10 cellular contexts compared by ENCODE assay signal in the genomic region with DNA sequence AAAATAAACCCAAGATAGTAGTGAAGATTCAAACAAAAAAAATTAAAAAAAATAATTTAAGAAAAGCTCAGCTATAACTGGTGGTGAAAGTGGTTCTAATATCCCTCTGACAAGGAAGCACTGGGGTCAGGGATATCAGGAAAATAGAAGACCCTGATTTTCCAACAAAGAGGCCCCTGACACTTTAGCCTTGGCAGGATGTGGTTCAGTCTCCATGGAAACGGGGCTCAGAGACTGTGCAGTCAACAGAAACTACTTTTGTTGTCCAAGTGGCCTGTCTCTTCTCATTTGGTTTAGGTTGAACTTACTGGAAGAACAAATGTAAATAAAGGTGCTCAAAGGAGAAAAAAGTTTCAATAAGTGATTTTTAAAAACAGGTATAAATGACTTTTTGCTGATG. TPM values are rescaled to one million over a fixed set of nuclear protein-coding genes. Genes with fewer than 3 reads are reported as not detected.
A peak's percentile ranks its signal among the peaks of the same experiment; 100 is the strongest.
DNase-seq lines count a peak whose midpoint lies in the region; ATAC-seq and TF ChIP-seq lines count a peak whose summit lies in the region.
"Had no signal": no experiment of that assay in that cellular context is flagged by ENCODE, and none has a peak within 500 bp of the region (broad histone marks: within the 10 kb centered on the region; RNA-seq: fewer than 3 reads in every experiment).

No MANE protein-coding gene starts in this region.

- H3K27ac ChIP-seq in mesodermal cell (ENCODE audit: low read depth, low read length, severe bottlenecking) (peak overlapping the region; percentile 84), ovary (no peak overlapping the region), uterus (peak overlapping the region in 1 of 2 donors; percentile 60)
- H3K27ac ChIP-seq: thoracic aorta had no signal

- H3K4me1 ChIP-seq in mesodermal cell (ENCODE audit: control insufficient read depth, insufficient read depth, low read length, poor library complexity, severe bottlenecking) (peaks cover 25% of the 10 kb centered on the region), ovary (ENCODE audit: insufficient read depth) (no peaks in the 10 kb centered on the region), uterus (no peaks in the 10 kb centered on the region)

- TF ChIP-seq CTCF in ovary (IDR thresholded peaks at IDR 0.05) (no peak), uterus (IDR thresholded peaks at IDR 0.05) (no peak)

- H3K4me3 ChIP-seq in mesodermal cell (ENCODE audit: extremely low read depth, insufficient read depth, low read length, poor library complexity, severe bottlenecking) (no peak overlapping the region), ovary (no peak overlapping the region), uterus (no peak overlapping the region)
- H3K4me3 ChIP-seq: thoracic aorta had no signal

- DNase-seq in EH (ENCODE audit: low read depth) = peak; percentile 59
- DNase-seq in LHCN-M2 (ENCODE audit: low read depth) = peak; percentile 64
- DNase-seq in activated effector memory CD4-positive, alpha-beta T cell treated with anti-CD3 and anti-CD28 coated beads, Interleukin-2, amount 50 U/mL, for 16 hours = peak; percentile 69
- DNase-seq in HUDEP-2 (lab: John Stamatoyannopoulos, UW; ENCODE audit: unreplicated experiment in 76 of 76) = no peak
- DNase-seq in ovary = no peak
- no peak for DNase-seq in uterus

- TF ChIP-seq EP300 in ovary (IDR thresholded peaks at IDR 0.05) = no peak

- 56 to 75% methylated on average over 1 of the region's 1 CpG for WGBS in mesodermal cell (ENCODE audit: insufficient coverage in 2 of 2), 2 experiments
- 20 to 37% (median 23%) methylated on average over 1 of the region's 1 CpG for WGBS in ovary, 3 donors

- ATAC-seq in GM18873 (IDR thresholded peaks at IDR 0.05; ENCODE audit: low FRiP score, unreplicated experiment) = no peak
- ATAC-seq: HCT116 had no signal

- H3K27me3 ChIP-seq in ovary (no peaks in the 10 kb centered on the region), uterus (no peaks in the 10 kb centered on the region)

- TF ChIP-seq POLR2A in ovary (IDR thresholded peaks at IDR 0.05) (no peak), uterus (IDR thresholded peaks at IDR 0.05) (no peak)

- intact Hi-C loops in ovary (cut with DNase I) = no loop called here
- intact Hi-C loops in uterus (cut with DNase I; ENCODE audit: low total_unique reads) = no loop called here

- peaks cover 59% of the 10 kb centered on the region for H3K36me3 ChIP-seq in mesodermal cell (ENCODE audit: control insufficient read depth, insufficient read depth, low read length)
- no peaks in the 10 kb centered on the region for H3K36me3 ChIP-seq in ovary
- no peaks in the 10 kb centered on the region for H3K36me3 ChIP-seq in uterus

- H3K9me3 ChIP-seq in mesodermal cell (ENCODE audit: control insufficient read depth, low read length) (no peaks in the 10 kb centered on the region), ovary (no peaks in the 10 kb centered on the region), uterus (no peaks in the 10 kb centered on the region)
- H3K9me3 ChIP-seq: thoracic aorta had no signal

RNA-seq across cellular contexts. Expression of a gene that starts 27.2 kb away (rescaled TPM):
- total RNA-seq in LHCN-M2 (2014; rRNA removed) (32.6 and 36.6 TPM in 2 replicates), ovary (10 to 100 TPM; 25.5 to 41.7 (median 28.1) TPM), uterus (10 to 100 TPM; 15.9 to 48.2 (median 28.5) TPM)
- polyA plus RNA-seq in LHCN-M2 (2012) = 19.7 TPM
- polyA plus RNA-seq in mesodermal cell (2013, experiment 1 of 2) = 32.5 TPM
- 29.7 TPM for polyA plus RNA-seq in mesodermal cell (2013, experiment 2 of 2)
- 10 to 100 TPM; 25.9 to 38.0 TPM for polyA plus RNA-seq in ovary

RNA-seq across cellular contexts. Expression of a gene that starts 38.0 kb away (rescaled TPM):
- total RNA-seq in LHCN-M2 (2014; rRNA removed) = 7.1 and 9.3 TPM in 2 replicates
- polyA plus RNA-seq in LHCN-M2 (2012) = 5.6 TPM
- polyA plus RNA-seq in mesodermal cell (2013, experiment 1 of 2) = 11.9 TPM
- polyA plus RNA-seq in mesodermal cell (2013, experiment 2 of 2) = 9.7 TPM
- total RNA-seq in ovary = 10 to 100 TPM in 4 of 7 donors, 1 to 10 TPM in 3; 4.5 to 17.4 (median 11.3) TPM
- polyA plus RNA-seq in ovary = 10 to 100 TPM in 1 of 2 donors, 1 to 10 TPM in 1; 9.1 to 12.4 TPM
- 10 to 100 TPM in 2 of 4 donors, 1 to 10 TPM in 2; 2.0 to 12.3 (median 8.8) TPM for total RNA-seq in uterus

RNA-seq across cellular contexts. Expression of a gene that starts 53.4 kb away (rescaled TPM):
- total RNA-seq in LHCN-M2 (2014; rRNA removed) = 137 and 144 TPM in 2 replicates
- 61.4 TPM for polyA plus RNA-seq in LHCN-M2 (2012)
- 187 TPM for polyA plus RNA-seq in mesodermal cell (2013, experiment 1 of 2)
- polyA plus RNA-seq in mesodermal cell (2013, experiment 2 of 2) = 187 TPM
- 10 to 100 TPM; 51.6 to 70.3 (median 58.0) TPM for total RNA-seq in ovary
- polyA plus RNA-seq in ovary = 10 to 100 TPM; 39.2 to 96.6 TPM
- total RNA-seq in uterus = 100 to 1,000 TPM in 1 of 4 donors, 10 to 100 TPM in 3; 20.2 to 144 (median 34.6) TPM

Comparison
In these comparisons a context has a peak if more than half of its experiments do, and no peak if none do; other contexts are left out.
1. DNase-seq: peak in EH (single experiment), LHCN-M2 (single experiment) and activated effector memory CD4-positive, alpha-beta T cell treated with anti-CD3 and anti-CD28 coated beads, Interleukin-2, amount 50 U/mL, for 16 hours (single experiment); none in HUDEP-2 (0 of 76), ovary (0 of 5) and uterus (0 of 2).